In genomic region chr19:15210323-15210774, GRCh38 we compare ENCODE assay signal across 9 cellular contexts. TPM values are rescaled to one million over a fixed set of nuclear protein-coding genes. Genes with fewer than 3 reads are reported as not detected.
A peak's percentile ranks its signal among the peaks of the same experiment; 100 is the strongest.
DNase-seq lines count a peak whose midpoint lies in the region; ATAC-seq and TF ChIP-seq lines count a peak whose summit lies in the region.
"Had no signal": no experiment of that assay in that cellular context is flagged by ENCODE, and none has a peak within 500 bp of the region (broad histone marks: within the 10 kb centered on the region; RNA-seq: fewer than 3 reads in every experiment).

No MANE protein-coding gene starts in this region.

- H3K9ac ChIP-seq in GM23248 (peak overlapping the region; percentile 40; the same call in 1 of the 2 replicates), skeletal muscle satellite cell (ENCODE audit: low read depth, low read length) (peak overlapping the region; percentile 42)

- DNase-seq in GM23248: peak; percentile 90
- peak; percentile 49 to 52 for DNase-seq in SJCRH30
- DNase-seq in fibroblast of villous mesenchyme (ENCODE audit: low read depth): peak; percentile 67
- DNase-seq in amygdala (lab: John Stamatoyannopoulos, UW): no peak
- DNase-seq in SK-N-DZ (ENCODE audit: low spot score): no peak
- DNase-seq: NCI-H1436 treated with DMSO at 0.1 percent for 48 hours had no signal

- no peak for TF ChIP-seq CTCF in fibroblast of villous mesenchyme (IDR thresholded peaks at IDR 0.05; ENCODE audit: insufficient read depth, low read depth, low read length)

- no peaks in the 10 kb centered on the region for H3K79me2 ChIP-seq in GM23248 (ENCODE audit: insufficient read depth)

- in situ Hi-C loops in GM23248 (cut with MboI): no loop called here

- no peak overlapping the region for H2AFZ ChIP-seq in GM23248

- no peaks in the 10 kb centered on the region for H3K36me3 ChIP-seq in GM23248 (ENCODE audit: low read depth)
- no peaks in the 10 kb centered on the region for H3K36me3 ChIP-seq in SJCRH30
- no peaks in the 10 kb centered on the region for H3K36me3 ChIP-seq in skeletal muscle satellite cell (ENCODE audit: insufficient read depth, low read length)

- no peaks in the 10 kb centered on the region for H4K20me1 ChIP-seq in GM23248 (ENCODE audit: insufficient read depth)

- H3K9me2 ChIP-seq in GM23248 (ENCODE audit: insufficient read depth): no peaks in the 10 kb centered on the region

- H3K4me2 ChIP-seq in GM23248 (ENCODE audit: unreplicated experiment): no peak overlapping the region
- H3K4me2 ChIP-seq in skeletal muscle satellite cell (ENCODE audit: low read length): peak overlapping the region; percentile 68

- no peaks in the 10 kb centered on the region for H3K9me3 ChIP-seq in GM23248 (ENCODE audit: low read depth)
- H3K9me3 ChIP-seq in SJCRH30 (replicated peaks): no peaks in the 10 kb centered on the region
- H3K9me3 ChIP-seq in skeletal muscle satellite cell (replicated peaks; ENCODE audit: low read length): no peaks in the 10 kb centered on the region

- no peaks in the 10 kb centered on the region for H3K27me3 ChIP-seq in GM23248 (replicated peaks; ENCODE audit: insufficient read depth)
- H3K27me3 ChIP-seq in SJCRH30: no peaks in the 10 kb centered on the region; the same call in 1 of the 2 replicates
- no peaks in the 10 kb centered on the region for H3K27me3 ChIP-seq in skeletal muscle satellite cell (ENCODE audit: control insufficient read depth, insufficient read depth, low read length)

- H3K27ac ChIP-seq in GM23248 (peak overlapping the region; percentile 64), SJCRH30 (no peak overlapping the region)

- H3F3A ChIP-seq in GM23248 (ENCODE audit: insufficient read depth): no peaks in the 10 kb centered on the region

- WGBS in GM23248 (ENCODE audit: low coverage in 1 of 2, low lambda C conversion rate in 2 of 2, missing lambda C conversion rate in 2 of 2), 2 experiments: 35 to 36% methylated on average over 3 to 5 of the region's 5 CpGs

- H3K4me3 ChIP-seq in GM23248 (no peak overlapping the region), SJCRH30 (no peak overlapping the region), fibroblast of villous mesenchyme (ENCODE audit: low read depth, low read length) (no peak overlapping the region), skeletal muscle satellite cell (ENCODE audit: low read length) (no peak overlapping the region)

- no peak for ATAC-seq in GM21423 (IDR thresholded peaks at IDR 0.05; ENCODE audit: unreplicated experiment)
- ATAC-seq in GM19397 (IDR thresholded peaks at IDR 0.05; ENCODE audit: unreplicated experiment): no peak

- H3K4me1 ChIP-seq in GM23248 (ENCODE audit: insufficient read depth) (peaks cover 11% of the 10 kb centered on the region), SJCRH30 (peaks cover 15% of the 10 kb centered on the region), skeletal muscle satellite cell (ENCODE audit: control insufficient read depth, insufficient read depth, low read length) (peaks cover 25% of the 10 kb centered on the region)

RNA-seq across cellular contexts. Expression of gene NOTCH3, which starts 9.6 kb away (rescaled TPM):
- total RNA-seq in GM23248 (2014; rRNA removed; shearing (Covaris generic)): 66.1 and 66.9 TPM in 2 replicates
- 15.4 and 16.0 TPM in 2 replicates for polyA plus RNA-seq in GM23248 (2016; fragmentation: Nextera tagmentation; extraction: Ambion mirVana)
- 43.7 and 48.2 TPM in 2 replicates for total RNA-seq in SJCRH30 (2014; rRNA removed; shearing (Covaris generic))
- 27.6 and 39.3 TPM in 2 replicates for total RNA-seq in fibroblast of villous mesenchyme
- 40.3 and 65.3 TPM in 2 replicates for total RNA-seq in skeletal muscle satellite cell (2012; rRNA removed)
- polyA plus RNA-seq in SK-N-DZ (2014; cell fraction: cytosol; rRNA removed): 12.9 and 19.6 TPM in 2 replicates
- polyA plus RNA-seq in SK-N-DZ (2014; cell fraction: nucleus; rRNA removed): 11.2 and 15.9 TPM in 2 replicates

RNA-seq across cellular contexts. Expression of gene EPHX3, which starts 21.9 kb away (rescaled TPM):
- not detected in 2 replicates for total RNA-seq in GM23248 (2014; rRNA removed; shearing (Covaris generic))
- polyA plus RNA-seq in GM23248 (2016; fragmentation: Nextera tagmentation; extraction: Ambion mirVana): not detected in 2 replicates
- 0.18 TPM in 1 of 2 replicates, not detected in the other for total RNA-seq in SJCRH30 (2014; rRNA removed; shearing (Covaris generic))
- total RNA-seq in fibroblast of villous mesenchyme: under 0.01 TPM in 2 replicates
- under 0.01 TPM in 1 of 2 replicates, not detected in the other for total RNA-seq in skeletal muscle satellite cell (2012; rRNA removed)
- polyA plus RNA-seq in SK-N-DZ (2014; cell fraction: cytosol; rRNA removed): 0.09 TPM in 1 of 2 replicates, not detected in the other
- polyA plus RNA-seq in SK-N-DZ (2014; cell fraction: nucleus; rRNA removed): 0.14 and 0.46 TPM in 2 replicates

Comparison
In these comparisons a context has a peak if more than half of its experiments do, and no peak if none do; other contexts are left out.
1. DNase-seq: peak in GM23248 (single experiment), SJCRH30 (2 of 2) and fibroblast of villous mesenchyme (single experiment); none in amygdala (0 of 56) and SK-N-DZ (single experiment).